ENCODE assay signal across 21 cellular contexts in genomic region chr2:182891611-182892010, GRCh38. TPM values are rescaled to one million over a fixed set of nuclear protein-coding genes. Genes with fewer than 3 reads are reported as not detected.
"Had no signal": no experiment of that assay in that cellular context is flagged by ENCODE, and none has a peak within 500 bp of the region (broad histone marks: within the 10 kb centered on the region; RNA-seq: fewer than 3 reads in every experiment).

No MANE protein-coding gene starts in this region.

- H3K27me3 ChIP-seq: dorsolateral prefrontal cortex, left lung, suprapubic skin had no signal

- H3K4me1 ChIP-seq: left lung, prostate gland, suprapubic skin had no signal

- H3K4me3 ChIP-seq: left lung, prostate gland, suprapubic skin had no signal

- H3K4me1 Mint-ChIP-seq: activated CD4-positive, alpha-beta T cell treated with anti-CD3 and anti-CD28 coated beads, Interleukin-2, amount 10 ng/mL, durations not matched to agents 7 days and 5 days; stimulated activated naive CD8-positive, alpha-beta T cell treated with anti-CD3 and anti-CD28 coated beads, Interleukin-15, amount 100 ng/mL, for 72 hours had no signal

- H3K27ac Mint-ChIP-seq: activated CD4-positive, alpha-beta T cell treated with anti-CD3 and anti-CD28 coated beads, Interleukin-2, amount 10 ng/mL, durations not matched to agents 7 days and 5 days; activated naive CD8-positive, alpha-beta T cell; activated T-helper 1 cell treated with anti-CD3 and anti-CD28 coated beads, Interleukin-12 subunit alpha, Interleukin-12 subunit beta, Interleukin-2, Interleukin-4 antibody, amounts not matched to agents 30 ng/mL and 10 ng/mL and 1 ng/mL, durations not matched to agents 14 hours and 24 hours and 36 hours; mesothelial cell of epicardium; stimulated activated naive CD8-positive, alpha-beta T cell treated with anti-CD3 and anti-CD28 coated beads, Interleukin-15, amount 100 ng/mL, for 72 hours; T-helper 1 cell treated with Interleukin-12 subunit alpha and Interleukin-12 subunit beta and Interleukin-4 antibody, amounts not matched to agents 30 μg/mL and 1 μg/mL, for 36 hours had no signal

- H3K4me3 Mint-ChIP-seq: activated CD4-positive, alpha-beta T cell treated with anti-CD3 and anti-CD28 coated beads, Interleukin-2, amount 10 ng/mL, durations not matched to agents 7 days and 5 days; activated naive CD8-positive, alpha-beta T cell; activated T-helper 1 cell treated with anti-CD3 and anti-CD28 coated beads, Interleukin-12 subunit alpha, Interleukin-12 subunit beta, Interleukin-2, Interleukin-4 antibody, amounts not matched to agents 30 ng/mL and 10 ng/mL and 1 ng/mL, durations not matched to agents 14 hours and 24 hours and 36 hours; mesothelial cell of epicardium; stimulated activated naive CD8-positive, alpha-beta T cell treated with anti-CD3 and anti-CD28 coated beads, Interleukin-15, amount 100 ng/mL, for 72 hours; T-helper 1 cell treated with Interleukin-12 subunit alpha and Interleukin-12 subunit beta and Interleukin-4 antibody, amounts not matched to agents 30 μg/mL and 1 μg/mL, for 36 hours had no signal

- DNase-seq: activated CD4-positive, alpha-beta T cell treated with anti-CD3 and anti-CD28 coated beads, Interleukin-2, amount 10 ng/mL, durations not matched to agents 7 days and 5 days; dorsolateral prefrontal cortex; erythroblast; foreskin melanocyte; glutamatergic neuron; hypothalamus; islet precursor cell; left lung; occipital lobe; right cardiac atrium; stimulated activated CD4-positive, alpha-beta T cell treated with anti-CD3 and anti-CD28 coated beads, Interleukin-15, amount 100 ng/mL, for 24 hours; stimulated activated CD4-positive, alpha-beta T cell treated with anti-CD3 and anti-CD28 coated beads, Interleukin-4, amount 100 ng/mL, for 1 hour; stimulated activated naive CD8-positive, alpha-beta T cell treated with anti-CD3 and anti-CD28 coated beads, Interleukin-15, amount 100 ng/mL, for 72 hours; trophoblast cell had no signal

- H3K9me3 ChIP-seq: left lung, prostate gland, suprapubic skin had no signal

- H3K36me3 Mint-ChIP-seq: activated naive CD8-positive, alpha-beta T cell had no signal

- H3K36me3 ChIP-seq: left lung, prostate gland, suprapubic skin had no signal

- H3K27ac ChIP-seq: dorsolateral prefrontal cortex, left lung, prostate gland, suprapubic skin had no signal

- H3K9me3 Mint-ChIP-seq: activated CD4-positive, alpha-beta T cell treated with anti-CD3 and anti-CD28 coated beads, Interleukin-2, amount 10 ng/mL, durations not matched to agents 7 days and 5 days; activated T-helper 1 cell treated with anti-CD3 and anti-CD28 coated beads, Interleukin-12 subunit alpha, Interleukin-12 subunit beta, Interleukin-2, Interleukin-4 antibody, amounts not matched to agents 30 ng/mL and 10 ng/mL and 1 ng/mL, durations not matched to agents 14 hours and 24 hours and 36 hours; stimulated activated naive CD8-positive, alpha-beta T cell treated with anti-CD3 and anti-CD28 coated beads, Interleukin-15, amount 100 ng/mL, for 72 hours; T-helper 1 cell treated with Interleukin-12 subunit alpha and Interleukin-12 subunit beta and Interleukin-4 antibody, amounts not matched to agents 30 μg/mL and 1 μg/mL, for 36 hours had no signal

RNA-seq across cellular contexts. Expression of gene FRZB, which starts 25.2 kb away (rescaled TPM):
- total RNA-seq: activated CD4-positive, alpha-beta T cell treated with anti-CD3 and anti-CD28 coated beads, Interleukin-2, amount 10 ng/mL, durations not matched to agents 7 days and 5 days; activated CD8-positive, alpha-beta memory T cell treated with anti-CD3 and anti-CD28 coated beads for 36 hours; activated T-helper 1 cell treated with anti-CD3 and anti-CD28 coated beads, Interleukin-12 subunit alpha, Interleukin-12 subunit beta, Interleukin-2, Interleukin-4 antibody, amounts not matched to agents 30 ng/mL and 10 ng/mL and 1 ng/mL, durations not matched to agents 14 hours and 24 hours and 36 hours had no signal
